Comparison of ENCODE assay signal across 7 cellular contexts in genomic region chr6:41713161-41713649, GRCh38. TPM values are rescaled to one million over a fixed set of nuclear protein-coding genes. Genes with fewer than 3 reads are reported as not detected.
DNase-seq lines count a peak whose midpoint lies in the region; ATAC-seq lines count a peak whose summit lies in the region.

No MANE protein-coding gene starts in this region.

- DNase-seq in NCI-H2196 (lab: John Stamatoyannopoulos, UW; ENCODE audit: unreplicated experiment) (peak; percentile 86), fibroblast of gingiva (ENCODE audit: low read depth) (peak; percentile 26), renal cortical epithelial cell (ENCODE audit: low read depth) (peak; percentile 77), dermis blood vessel endothelial cell (no peak), NCI-H2171 (lab: John Stamatoyannopoulos, UW) (no peak)

- peak; percentile 16 for ATAC-seq in GM21723 (IDR thresholded peaks at IDR 0.05; ENCODE audit: unreplicated experiment)
- ATAC-seq in GM19395 (IDR thresholded peaks at IDR 0.05; ENCODE audit: unreplicated experiment), result no peak

RNA-seq across cellular contexts. Expression of gene TFEB, which starts 22.2 kb away (rescaled TPM):
- 5.2 and 14.7 TPM in 2 replicates for total RNA-seq in renal cortical epithelial cell
- 5.7 and 6.5 TPM in 2 replicates for total RNA-seq in dermis blood vessel endothelial cell

RNA-seq across cellular contexts. Expression of gene PGC, which starts 34.0 kb away (rescaled TPM):
- total RNA-seq in renal cortical epithelial cell (not detected in 2 replicates), dermis blood vessel endothelial cell (not detected in 2 replicates)

Comparison
In these comparisons a context has a peak if more than half of its experiments do, and no peak if none do; other contexts are left out.
1. DNase-seq: peak in NCI-H2196 (single experiment), fibroblast of gingiva (single experiment) and renal cortical epithelial cell (single experiment); none in dermis blood vessel endothelial cell (single experiment) and NCI-H2171 (single experiment).